ENCODE assay signal across 9 cellular contexts in genomic region chr14:73744175-73744867, GRCh38. TPM values are rescaled to one million over a fixed set of nuclear protein-coding genes. Genes with fewer than 3 reads are reported as not detected.
DNase-seq lines count a peak whose midpoint lies in the region; ATAC-seq, FAIRE-seq and TF ChIP-seq lines count a peak whose summit lies in the region.
"Had no signal": no experiment of that assay in that cellular context is flagged by ENCODE, and none has a peak within 500 bp of the region (broad histone marks: within the 10 kb centered on the region; RNA-seq: fewer than 3 reads in every experiment).

No MANE protein-coding gene starts in this region.

- H3K9ac ChIP-seq in kidney (ENCODE audit: low read length in 2 of 2): no peak overlapping the region

- TF ChIP-seq CTCF in activated CD8-positive, alpha-beta T cell treated with anti-CD3 and anti-CD28 coated beads for 36 hours (IDR thresholded peaks at IDR 0.05): no peak
- TF ChIP-seq CTCF in kidney (IDR thresholded peaks at IDR 0.05; ENCODE audit: borderline replicate concordance, extremely low read depth, insufficient read depth): no peak

- peaks cover 0 to 4% of the 10 kb centered on the region in 2 donors for H3K36me3 ChIP-seq in kidney (ENCODE audit: control insufficient read depth in 1 of 2, insufficient read depth in 2 of 2, low read length in 2 of 2)

- H3K27ac ChIP-seq in kidney (ENCODE audit: low read depth in 2 of 2, low read length in 2 of 2): peak overlapping the region; percentile 45 to 90

- no peaks in the 10 kb centered on the region for H3K9me3 ChIP-seq in kidney (ENCODE audit: control insufficient read depth in 1 of 2, low read length in 2 of 2)

- TF ChIP-seq POLR2A in GM18505 (IDR thresholded peaks at IDR 0.05; ENCODE audit: borderline replicate concordance, extremely low read depth, insufficient read depth, insufficient read length): no peak

- peaks cover 13% of the 10 kb centered on the region for H3K36me3 Mint-ChIP-seq in activated CD8-positive, alpha-beta T cell treated with anti-CD3 and anti-CD28 coated beads for 36 hours (ENCODE audit: low read depth)
- H3K36me3 Mint-ChIP-seq in stimulated activated naive B cell treated with anti-CD40 and anti-IgM and Interleukin-4, amounts not matched to agents 10 μg/mL and 1 μg/mL and 100 μg/mL, for 72 hours: peaks cover 19 to 31% of the 10 kb centered on the region in 2 donors

- no peak overlapping the region for H3K4me3 ChIP-seq in kidney (ENCODE audit: low read length in 2 of 2)

- no peaks in the 10 kb centered on the region for H3K27me3 Mint-ChIP-seq in activated CD8-positive, alpha-beta T cell treated with anti-CD3 and anti-CD28 coated beads for 36 hours
- no peaks in the 10 kb centered on the region for H3K27me3 Mint-ChIP-seq in stimulated activated naive B cell treated with anti-CD40 and anti-IgM and Interleukin-4, amounts not matched to agents 10 μg/mL and 1 μg/mL and 100 μg/mL, for 72 hours

- peaks cover 83 to 87% of the 10 kb centered on the region in 2 donors for H3K4me1 ChIP-seq in kidney (ENCODE audit: control insufficient read depth in 1 of 2, insufficient read depth in 1 of 2, low read depth in 1 of 2, low read length in 2 of 2)

- CTCF ChIA-PET in activated CD8-positive, alpha-beta T cell treated with anti-CD3 and anti-CD28 coated beads for 36 hours (lab: Charles Lee): interaction anchor here (1.0 to 8.7 kb wide), 4 partner anchors 11 to 82 kb away, joined by 4 to 123 read pairs (median 82); a partner anchor contains a TSS

- ATAC-seq in HG03139 (IDR thresholded peaks at IDR 0.05; ENCODE audit: unreplicated experiment) (peak; percentile 1), GM18505 (IDR thresholded peaks at IDR 0.05; ENCODE audit: unreplicated experiment) (no peak)
- ATAC-seq in activated CD8-positive, alpha-beta T cell treated with anti-CD3 and anti-CD28 coated beads for 36 hours: no peak
- ATAC-seq in stimulated activated naive B cell treated with anti-CD40 and anti-IgM and Interleukin-4, amounts not matched to agents 10 μg/mL and 1 μg/mL and 100 μg/mL, for 72 hours (replicated peaks): no peak

- peak overlapping the region; percentile 98 for H3K27ac Mint-ChIP-seq in activated CD8-positive, alpha-beta T cell treated with anti-CD3 and anti-CD28 coated beads for 36 hours
- peak overlapping the region; percentile 95 for H3K27ac Mint-ChIP-seq in stimulated activated naive B cell treated with anti-CD40 and anti-IgM and Interleukin-4, amounts not matched to agents 10 μg/mL and 1 μg/mL and 100 μg/mL, for 72 hours

- DNase-seq in activated CD8-positive, alpha-beta T cell treated with anti-CD3 and anti-CD28 coated beads for 36 hours: no peak
- DNase-seq in kidney (peak; percentile 64), NCI-H69 (lab: John Stamatoyannopoulos, UW) (no peak), GOT3 (lab: John Stamatoyannopoulos, UW) (no peak)
- no peak for DNase-seq in stimulated activated naive B cell treated with anti-CD40 and anti-IgM and Interleukin-4, amounts not matched to agents 10 μg/mL and 1 μg/mL and 100 μg/mL, for 72 hours
- no peak for DNase-seq in activated effector memory CD4-positive, alpha-beta T cell treated with Interleukin-2 at 50 U/mL for 16 hours
- DNase-seq: NCI-H2107 had no signal

- intact Hi-C loops in activated CD8-positive, alpha-beta T cell treated with anti-CD3 and anti-CD28 coated beads for 36 hours (cut with micrococcal nuclease): loop anchor here (5.0 kb wide), 1 partner anchor 83 kb away; no protein-coding TSS in a partner anchor
- intact Hi-C loops in kidney (cut with DNase I): no loop called here

- H3K9me3 Mint-ChIP-seq in activated CD8-positive, alpha-beta T cell treated with anti-CD3 and anti-CD28 coated beads for 36 hours: no peaks in the 10 kb centered on the region
- no peaks in the 10 kb centered on the region for H3K9me3 Mint-ChIP-seq in stimulated activated naive B cell treated with anti-CD40 and anti-IgM and Interleukin-4, amounts not matched to agents 10 μg/mL and 1 μg/mL and 100 μg/mL, for 72 hours

- POLR2A ChIA-PET in activated CD8-positive, alpha-beta T cell treated with anti-CD3 and anti-CD28 coated beads for 36 hours (lab: Charles Lee): interaction anchor here (8.9 to 12.2 kb wide), 2 partner anchors 12 to 42 kb away, joined by 59 to 236 read pairs; a partner anchor contains a TSS

- FAIRE-seq in kidney (lab: Jason Lieb, UNC): no peak

- H3K4me3 Mint-ChIP-seq in activated CD8-positive, alpha-beta T cell treated with anti-CD3 and anti-CD28 coated beads for 36 hours: peak overlapping the region; percentile 74
- H3K4me3 Mint-ChIP-seq in stimulated activated naive B cell treated with anti-CD40 and anti-IgM and Interleukin-4, amounts not matched to agents 10 μg/mL and 1 μg/mL and 100 μg/mL, for 72 hours: peak overlapping the region; percentile 63 to 81

- H3K4me1 Mint-ChIP-seq in activated CD8-positive, alpha-beta T cell treated with anti-CD3 and anti-CD28 coated beads for 36 hours (ENCODE audit: low read depth): peaks cover 96% of the 10 kb centered on the region
- peaks cover 80 to 97% of the 10 kb centered on the region in 2 donors for H3K4me1 Mint-ChIP-seq in stimulated activated naive B cell treated with anti-CD40 and anti-IgM and Interleukin-4, amounts not matched to agents 10 μg/mL and 1 μg/mL and 100 μg/mL, for 72 hours

RNA-seq across cellular contexts. Expression of gene PNMA1, which starts 30.1 kb away (rescaled TPM):
- 10 to 100 TPM; 22.9 to 24.1 TPM for total RNA-seq in activated CD8-positive, alpha-beta T cell treated with anti-CD3 and anti-CD28 coated beads for 36 hours
- total RNA-seq in kidney: 53.1 TPM
- polyA plus RNA-seq in kidney (ENCODE audit: insufficient read depth, low read depth, low replicate concordance): 34.6 TPM
